17 cellular contexts compared by ENCODE assay signal in the genomic region with DNA sequence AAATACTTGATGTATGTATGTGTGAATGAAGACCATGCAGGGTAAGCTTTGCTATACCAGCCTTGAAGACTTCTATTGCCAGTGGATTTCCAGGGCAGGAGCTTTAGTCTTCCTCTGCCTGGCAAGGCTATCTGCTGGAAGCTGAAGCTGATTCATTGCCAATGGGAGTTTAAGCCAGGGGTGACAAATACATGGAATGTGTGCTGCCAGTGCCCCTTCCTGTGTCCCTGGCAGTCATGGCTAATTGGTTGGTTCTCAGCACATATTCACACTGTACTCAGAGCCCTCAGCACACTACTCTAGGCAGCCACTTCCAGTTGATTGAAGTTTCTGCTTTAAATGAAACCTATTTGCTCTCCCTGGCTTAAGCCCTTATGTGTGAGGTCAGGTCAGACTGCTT. TPM values are rescaled to one million over a fixed set of nuclear protein-coding genes. Genes with fewer than 3 reads are reported as not detected.
DNase-seq lines count a peak whose midpoint lies in the region; ATAC-seq and TF ChIP-seq lines count a peak whose summit lies in the region.
"Had no signal": no experiment of that assay in that cellular context is flagged by ENCODE, and none has a peak within 500 bp of the region (broad histone marks: within the 10 kb centered on the region; RNA-seq: fewer than 3 reads in every experiment).

No MANE protein-coding gene starts in this region.

- no peaks in the 10 kb centered on the region for H3K27me3 Mint-ChIP-seq in stimulated activated naive CD8-positive, alpha-beta T cell treated with anti-CD3 and anti-CD28 coated beads, Interleukin-15, Interleukin-2, amounts not matched to agents 100 ng/mL and 50 ng/mL, for 24 hours
- H3K27me3 Mint-ChIP-seq in naive thymus-derived CD4-positive, alpha-beta T cell: no peaks in the 10 kb centered on the region
- H3K27me3 Mint-ChIP-seq in activated T-cell treated with anti-CD3 and anti-CD28 coated beads, Interleukin-2, amount 50 U/mL, for 4 hours (ENCODE audit: low read depth): no peaks in the 10 kb centered on the region

- H3K4me3 ChIP-seq in adipocyte (ENCODE audit: low read length): peak overlapping the region; percentile 90
- no peak overlapping the region for H3K4me3 ChIP-seq in naive thymus-derived CD4-positive, alpha-beta T cell (ENCODE audit: low read length)
- H3K4me3 ChIP-seq: pancreas, uterus had no signal

- peaks cover 35% of the 10 kb centered on the region for H3K4me1 ChIP-seq in adipocyte (ENCODE audit: control insufficient read depth, insufficient read depth, low read length)
- peaks cover 11 to 14% of the 10 kb centered on the region in 2 donors for H3K4me1 ChIP-seq in naive thymus-derived CD4-positive, alpha-beta T cell (ENCODE audit: control insufficient read depth in 2 of 2, insufficient read depth in 2 of 2, low read length in 2 of 2)
- H3K4me1 ChIP-seq: uterus had no signal

- peaks cover 27% of the 10 kb centered on the region for H3K4me1 Mint-ChIP-seq in stimulated activated naive CD8-positive, alpha-beta T cell treated with anti-CD3 and anti-CD28 coated beads, Interleukin-15, Interleukin-2, amounts not matched to agents 100 ng/mL and 50 ng/mL, for 24 hours (ENCODE audit: low read depth)
- peaks cover 24 to 39% (median 30%) of the 10 kb centered on the region in 7 donors for H3K4me1 Mint-ChIP-seq in naive thymus-derived CD4-positive, alpha-beta T cell
- peaks cover 28% of the 10 kb centered on the region for H3K4me1 Mint-ChIP-seq in activated T-cell treated with anti-CD3 and anti-CD28 coated beads, Interleukin-2, amount 50 U/mL, for 4 hours (ENCODE audit: low read depth)

- H3K36me3 Mint-ChIP-seq in stimulated activated naive CD8-positive, alpha-beta T cell treated with anti-CD3 and anti-CD28 coated beads, Interleukin-15, Interleukin-2, amounts not matched to agents 100 ng/mL and 50 ng/mL, for 24 hours (ENCODE audit: low read depth): no peaks in the 10 kb centered on the region
- H3K36me3 Mint-ChIP-seq in naive thymus-derived CD4-positive, alpha-beta T cell: peaks cover 0 to 8% (median 1%) of the 10 kb centered on the region in 5 donors
- peaks cover 2% of the 10 kb centered on the region for H3K36me3 Mint-ChIP-seq in activated T-cell treated with anti-CD3 and anti-CD28 coated beads, Interleukin-2, amount 50 U/mL, for 4 hours (ENCODE audit: insufficient read depth)

- CTCF ChIA-PET in naive thymus-derived CD4-positive, alpha-beta T cell (lab: Charles Lee): no interaction called here

- ATAC-seq in stimulated activated naive CD8-positive, alpha-beta T cell treated with anti-CD3 and anti-CD28 coated beads, Interleukin-15, Interleukin-2, amounts not matched to agents 100 U/mL and 50 U/mL, for 24 hours: no peak
- ATAC-seq in naive thymus-derived CD4-positive, alpha-beta T cell: no peak
- no peak for ATAC-seq in activated T-cell treated with anti-CD3 and anti-CD28 coated beads, Interleukin-2, amount 50 U/mL, for 4 hours
- ATAC-seq: pancreas had no signal

- no peak overlapping the region for H3K9ac ChIP-seq in adipocyte (ENCODE audit: low read length)

- no peak for DNase-seq in stimulated activated naive CD8-positive, alpha-beta T cell treated with anti-CD3 and anti-CD28 coated beads, Interleukin-15, Interleukin-2, amounts not matched to agents 100 U/mL and 50 U/mL, for 24 hours
- no peak for DNase-seq in adipocyte (ENCODE audit: low read depth)
- no peak for DNase-seq in naive thymus-derived CD4-positive, alpha-beta T cell
- DNase-seq in GM19240 (ENCODE audit: insufficient read length, low spot score): no peak
- DNase-seq in NCI-H748 treated with DMSO at 0.1 percent for 48 hours (lab: John Stamatoyannopoulos, UW): no peak
- DNase-seq in activated T-cell treated with anti-CD3 and anti-CD28 coated beads, Interleukin-2, amount 50 U/mL, for 4 hours: no peak
- DNase-seq in GM10266 (ENCODE audit: extremely low spot score): no peak
- DNase-seq: activated CD4-positive, alpha-beta T cell treated with anti-CD3 and anti-CD28 coated beads, Interleukin-2, amount 50 U/mL, for 4 hours; activated gamma-delta T cell treated with Interleukin-2 at 50 U/mL for 16 hours; central memory CD4-positive, alpha-beta T cell; DMS53; hippocampal formation; OCI-M1; pancreas; uterus had no signal

- intact Hi-C loops in naive thymus-derived CD4-positive, alpha-beta T cell (cut with micrococcal nuclease): loop anchor here (5.0 kb wide), 4 partner anchors 107 to 347 kb away; no protein-coding TSS in a partner anchor

- no peaks in the 10 kb centered on the region for H3K27me3 ChIP-seq in adipocyte (replicated peaks; ENCODE audit: control insufficient read depth, insufficient read depth, low read length)
- no peaks in the 10 kb centered on the region for H3K27me3 ChIP-seq in naive thymus-derived CD4-positive, alpha-beta T cell (ENCODE audit: control insufficient read depth in 2 of 2, insufficient read depth in 2 of 2, low read length in 2 of 2)
- H3K27me3 ChIP-seq: pancreas, uterus had no signal

- no peaks in the 10 kb centered on the region for H3K36me3 ChIP-seq in adipocyte (ENCODE audit: control insufficient read depth, insufficient read depth, low read length, severe bottlenecking)
- H3K36me3 ChIP-seq in naive thymus-derived CD4-positive, alpha-beta T cell (ENCODE audit: control insufficient read depth in 2 of 3, insufficient read depth in 3 of 3, low read length in 3 of 3): no peaks in the 10 kb centered on the region
- H3K36me3 ChIP-seq: pancreas, uterus had no signal

- POLR2A ChIA-PET in naive thymus-derived CD4-positive, alpha-beta T cell (lab: Charles Lee): no interaction called here

- H3K9me3 Mint-ChIP-seq in stimulated activated naive CD8-positive, alpha-beta T cell treated with anti-CD3 and anti-CD28 coated beads, Interleukin-15, Interleukin-2, amounts not matched to agents 100 ng/mL and 50 ng/mL, for 24 hours: no peaks in the 10 kb centered on the region
- no peaks in the 10 kb centered on the region for H3K9me3 Mint-ChIP-seq in naive thymus-derived CD4-positive, alpha-beta T cell
- no peaks in the 10 kb centered on the region for H3K9me3 Mint-ChIP-seq in activated T-cell treated with anti-CD3 and anti-CD28 coated beads, Interleukin-2, amount 50 U/mL, for 4 hours

- H3K27ac Mint-ChIP-seq in stimulated activated naive CD8-positive, alpha-beta T cell treated with anti-CD3 and anti-CD28 coated beads, Interleukin-15, Interleukin-2, amounts not matched to agents 100 ng/mL and 50 ng/mL, for 24 hours: no peak overlapping the region
- peak overlapping the region in 6 of 9 donors; percentile 37 to 83 (median 54) for H3K27ac Mint-ChIP-seq in naive thymus-derived CD4-positive, alpha-beta T cell

- H3K4me3 Mint-ChIP-seq in stimulated activated naive CD8-positive, alpha-beta T cell treated with anti-CD3 and anti-CD28 coated beads, Interleukin-15, Interleukin-2, amounts not matched to agents 100 ng/mL and 50 ng/mL, for 24 hours: peak overlapping the region; percentile 78
- peak overlapping the region in 7 of 10 donors; percentile 35 to 94 (median 91) for H3K4me3 Mint-ChIP-seq in naive thymus-derived CD4-positive, alpha-beta T cell
- H3K4me3 Mint-ChIP-seq in activated T-cell treated with anti-CD3 and anti-CD28 coated beads, Interleukin-2, amount 50 U/mL, for 4 hours: no peak overlapping the region

- H3K9me3 ChIP-seq in adipocyte (ENCODE audit: control insufficient read depth, low read length): no peaks in the 10 kb centered on the region
- no peaks in the 10 kb centered on the region for H3K9me3 ChIP-seq in naive thymus-derived CD4-positive, alpha-beta T cell (ENCODE audit: control insufficient read depth in 2 of 3, low read length in 3 of 3)
- H3K9me3 ChIP-seq: pancreas, uterus had no signal

- no peak overlapping the region for H3K27ac ChIP-seq in naive thymus-derived CD4-positive, alpha-beta T cell (ENCODE audit: low read depth, low read length)
- H3K27ac ChIP-seq: epithelial cell of prostate, pancreas, uterus had no signal

- TF ChIP-seq CTCF in GM10266 (IDR thresholded peaks at IDR 0.05; ENCODE audit: control insufficient read depth, insufficient read depth, low read depth, missing control alignments): no peak

RNA-seq across cellular contexts. Expression of a gene that starts 1.5 kb away (rescaled TPM):
- total RNA-seq in naive thymus-derived CD4-positive, alpha-beta T cell: 1 to 10 TPM in 4 of 5 experiments, under 1 TPM in 1; 0.77 to 3.0 (median 2.6) TPM
- 1 to 10 TPM in 1 of 2 donors, under 1 TPM in 1; 0.84 to 1.2 TPM for polyA plus RNA-seq in naive thymus-derived CD4-positive, alpha-beta T cell
- 1 to 10 TPM; 1.9 to 3.7 (median 3.1) TPM for total RNA-seq in activated T-cell treated with anti-CD3 and anti-CD28 coated beads, Interleukin-2, amount 50 U/mL, for 4 hours

RNA-seq across cellular contexts. Expression of a gene that starts 43.0 kb away (rescaled TPM):
- 10 to 100 TPM; 31.9 to 45.5 (median 35.4) TPM for total RNA-seq in naive thymus-derived CD4-positive, alpha-beta T cell
- 10 to 100 TPM in 1 of 2 donors, 1 to 10 TPM in 1; 10.0 to 18.1 TPM for polyA plus RNA-seq in naive thymus-derived CD4-positive, alpha-beta T cell
- 10 to 100 TPM; 22.8 to 31.7 (median 30.5) TPM for total RNA-seq in activated T-cell treated with anti-CD3 and anti-CD28 coated beads, Interleukin-2, amount 50 U/mL, for 4 hours
